In genomic region chr12:61879229-61879628, GRCh38 we compare ENCODE assay signal across 26 cellular contexts.
DNase-seq lines count a peak whose midpoint lies in the region; ATAC-seq, FAIRE-seq and TF ChIP-seq lines count a peak whose summit lies in the region.
"Had no signal": no experiment of that assay in that cellular context is flagged by ENCODE, and none has a peak within 500 bp of the region (broad histone marks: within the 10 kb centered on the region; RNA-seq: fewer than 3 reads in every experiment).

No MANE protein-coding gene starts in this region.

- no peak overlapping the region for H4K91ac ChIP-seq in neuronal stem cell (ENCODE audit: low read depth, low read length, poor library complexity)

- no peak overlapping the region for H2AFZ ChIP-seq in neuronal stem cell (ENCODE audit: low read length)

- H3K27me3 ChIP-seq in neuronal stem cell (ENCODE audit: control insufficient read depth in 3 of 3, insufficient read depth in 3 of 3, low read depth in 1 of 3, low read length in 3 of 3): no peaks in the 10 kb centered on the region
- no peaks in the 10 kb centered on the region for H3K27me3 ChIP-seq in spleen (replicated peaks in 1 of 7)
- H3K27me3 ChIP-seq: BLaER1 had no signal

- H3K9ac ChIP-seq in kidney (ENCODE audit: low read length in 2 of 2) (no peak overlapping the region), neuronal stem cell (ENCODE audit: low read depth, low read length, poor library complexity) (no peak overlapping the region)
- H3K9ac ChIP-seq: BLaER1 had no signal

- H2BK12ac ChIP-seq in neuronal stem cell (ENCODE audit: low read length): no peak overlapping the region

- H3K9me3 ChIP-seq in kidney (ENCODE audit: control insufficient read depth in 1 of 2, low read length in 2 of 2): no peaks in the 10 kb centered on the region
- H3K9me3 ChIP-seq in neuronal stem cell (replicated peaks in 1 of 2; ENCODE audit: control insufficient read depth in 2 of 2, insufficient read depth in 1 of 2, low read depth in 1 of 2, low read length in 2 of 2): no peaks in the 10 kb centered on the region
- no peaks in the 10 kb centered on the region for H3K9me3 ChIP-seq in spleen
- H3K9me3 ChIP-seq: A549, BLaER1 had no signal

- DNase-seq in left ventricle myocardium superior: peak; percentile 18
- DNase-seq in Right ventricle myocardium inferior (ENCODE audit: missing footprints): no peak
- peak; percentile 61 for DNase-seq in kidney
- DNase-seq in neuronal stem cell (ENCODE audit: low spot score): no peak
- DNase-seq in spleen: peak; percentile 72
- no peak for DNase-seq in GM12892 (ENCODE audit: insufficient read length)
- no peak for DNase-seq in KG1 (lab: John Stamatoyannopoulos, UW)
- no peak for DNase-seq in activated T-cell treated with anti-CD3 and anti-CD28 coated beads, Interleukin-2, amount 50 U/mL, for 48 hours
- DNase-seq: AML-193; C1 segment of cervical spinal cord; CD4-positive, alpha-beta memory T cell; CD4-positive, CD25-positive, alpha-beta regulatory T cell; CD8-positive, alpha-beta memory T cell; COR-L47; DMS 273 treated with DMSO at 0.1 percent for 48 hours; DMS153; DMS53; DMS79; DND-41; EL; GDM1 had no signal

- TF ChIP-seq CTCF in kidney (IDR thresholded peaks at IDR 0.05; ENCODE audit: borderline replicate concordance, extremely low read depth, insufficient read depth) (no peak), spleen (IDR thresholded peaks at IDR 0.05 in 8 of 11, conservative IDR thresholded peaks at IDR 0.05 in 3 of 11) (no peak)

- ATAC-seq in left ventricle myocardium superior: no peak
- no peak for ATAC-seq in Right ventricle myocardium inferior
- ATAC-seq: A549, GM12878 had no signal

- H3K36me3 ChIP-seq in kidney (ENCODE audit: control insufficient read depth in 1 of 2, insufficient read depth in 2 of 2, low read length in 2 of 2) (no peaks in the 10 kb centered on the region), neuronal stem cell (replicated peaks in 1 of 2; ENCODE audit: control insufficient read depth in 2 of 2, insufficient read depth in 2 of 2, low read length in 2 of 2) (no peaks in the 10 kb centered on the region), spleen (no peaks in the 10 kb centered on the region)
- H3K36me3 ChIP-seq: BLaER1 had no signal

- no peak overlapping the region for H2BK120ac ChIP-seq in neuronal stem cell (ENCODE audit: low read depth, low read length)

- H3K14ac ChIP-seq in neuronal stem cell (ENCODE audit: low read length): no peak overlapping the region

- H3K4ac ChIP-seq in neuronal stem cell (ENCODE audit: low read length): no peak overlapping the region

- no CpG with 5 or more reads among the region's 9 CpGs for WGBS in neuronal stem cell (ENCODE audit: extremely low coverage in 2 of 2, insufficient read length in 2 of 2, insufficient replicate concordance in 1 of 2), 2 donors
- 90 to 97% (median 93%) methylated on average over 5 to 9 of the region's 9 CpGs for WGBS in spleen, 5 donors

- no peak overlapping the region for H3K4me3 ChIP-seq in kidney (ENCODE audit: low read length in 2 of 2)
- no peak overlapping the region for H3K4me3 ChIP-seq in neuronal stem cell (ENCODE audit: low read length in 2 of 2)
- H3K4me3 ChIP-seq in spleen: no peak overlapping the region
- H3K4me3 ChIP-seq: A549, BLaER1, GM12878 had no signal

- no peak overlapping the region for H2BK5ac ChIP-seq in neuronal stem cell (ENCODE audit: low read length)

- FAIRE-seq in kidney (lab: Jason Lieb, UNC): no peak
- no peak for FAIRE-seq in GM12892 (lab: Jason Lieb, UNC)
- FAIRE-seq: A549, GM12878, GM19239 had no signal

- H3K23ac ChIP-seq in neuronal stem cell (ENCODE audit: low read depth, low read length, poor library complexity): peak overlapping the region; percentile 55

- intact Hi-C loops in left ventricle myocardium superior (cut with micrococcal nuclease) (no loop called here), Right ventricle myocardium inferior (cut with DNase I) (no loop called here), kidney (cut with DNase I) (no loop called here), spleen (cut with DNase I; ENCODE audit: low total_unique reads) (no loop called here)

- no peak for TF ChIP-seq POLR2A in spleen (IDR thresholded peaks at IDR 0.05)
- no peak for TF ChIP-seq POLR2A in GM12892 (IDR thresholded peaks at IDR 0.05; ENCODE audit: low read depth, low read length)

- no peaks in the 10 kb centered on the region for H3K79me1 ChIP-seq in neuronal stem cell (ENCODE audit: low read depth, low read length)

- H3K4me1 ChIP-seq in kidney (ENCODE audit: control insufficient read depth in 1 of 2, insufficient read depth in 1 of 2, low read depth in 1 of 2, low read length in 2 of 2) (no peaks in the 10 kb centered on the region), neuronal stem cell (ENCODE audit: control insufficient read depth in 2 of 2, insufficient read depth in 1 of 2, low read depth in 1 of 2, low read length in 2 of 2) (no peaks in the 10 kb centered on the region), spleen (no peaks in the 10 kb centered on the region)
- H3K4me1 ChIP-seq: A549, BLaER1 had no signal

- no peak overlapping the region for H2AK5ac ChIP-seq in neuronal stem cell (ENCODE audit: low read depth, low read length)

- H3K18ac ChIP-seq in neuronal stem cell (ENCODE audit: low read length): no peak overlapping the region

- no peak overlapping the region for H3K4me2 ChIP-seq in neuronal stem cell (ENCODE audit: insufficient read depth, low read length, poor library complexity, severe bottlenecking)
- H3K4me2 ChIP-seq: A549, BLaER1 had no signal

- H4K8ac ChIP-seq in neuronal stem cell (ENCODE audit: low read depth, low read length): no peak overlapping the region

- no peak overlapping the region for H2BK15ac ChIP-seq in neuronal stem cell (ENCODE audit: low read length)

- H3K27ac ChIP-seq in kidney (ENCODE audit: low read depth in 2 of 2, low read length in 2 of 2) (no peak overlapping the region), neuronal stem cell (replicated peaks; ENCODE audit: low read length) (no peak overlapping the region), spleen (no peak overlapping the region)
- H3K27ac ChIP-seq: 22Rv1, A549, BLaER1 had no signal

Comparison
In these comparisons a context has a peak if more than half of its experiments do, and no peak if none do; other contexts are left out.
1. DNase-seq: peak in left ventricle myocardium superior (single experiment), kidney (single experiment) and spleen (single experiment); none in Right ventricle myocardium inferior (single experiment), neuronal stem cell (single experiment), GM12892 (single experiment), KG1 (single experiment) and activated T-cell treated with anti-CD3 and anti-CD28 coated beads, Interleukin-2, amount 50 U/mL, for 48 hours (0 of 2).